In genomic region chr4:169042608-169043007, GRCh38 we compare ENCODE assay signal across 1 cellular context.
TF ChIP-seq lines count a peak whose summit lies in the region.

No MANE protein-coding gene starts in this region.

TF ChIP-seq in GM23338, 12 proteins besides CTCF, POLR2A, EP300 and RAD21 (continued from another document):
- TF ChIP-seq NANOG (IDR thresholded peaks at IDR 0.05; ENCODE audit: borderline replicate concordance): no peak
- no peak for TF ChIP-seq JUNB (IDR thresholded peaks at IDR 0.05; ENCODE audit: unreplicated experiment)
- TF ChIP-seq EZH2 (IDR thresholded peaks at IDR 0.05; ENCODE audit: low read depth, unreplicated experiment): no peak
- TF ChIP-seq POLR2AphosphoS5 (IDR thresholded peaks at IDR 0.05; ENCODE audit: low read depth): no peak
- no peak for TF ChIP-seq REST (IDR thresholded peaks at IDR 0.05; ENCODE audit: unreplicated experiment)
- TF ChIP-seq EZH2phosphoT487 (IDR thresholded peaks at IDR 0.05; ENCODE audit: unreplicated experiment): no peak
- TF ChIP-seq CREB1 (CRISPR knock-in tag; IDR thresholded peaks at IDR 0.05; ENCODE audit: low read depth): no peak
- no peak for TF ChIP-seq STAT1 (IDR thresholded peaks at IDR 0.05; ENCODE audit: unreplicated experiment)
- no peak for TF ChIP-seq ETS1 (IDR thresholded peaks at IDR 0.05)
